ENCODE assay signal across 16 cellular contexts in the genomic region with DNA sequence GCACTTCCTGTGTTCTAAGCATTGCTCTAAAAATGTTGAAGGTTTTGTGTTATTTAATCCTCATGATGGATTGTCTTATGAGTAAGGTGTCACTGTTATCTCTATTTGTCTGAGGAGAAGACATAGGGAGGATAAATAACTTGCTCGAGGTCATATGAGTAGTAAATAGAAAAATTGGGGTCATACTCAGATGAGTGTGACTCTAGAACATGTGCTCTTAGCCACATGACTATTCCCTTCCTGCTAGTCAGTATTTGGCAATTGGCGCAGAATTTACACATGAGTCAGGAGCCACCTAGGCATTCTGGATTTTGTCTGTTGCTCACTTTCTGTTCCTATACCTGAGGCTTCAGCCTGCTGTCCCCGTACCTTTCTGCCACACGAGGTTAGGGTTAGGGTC.
DNase-seq lines count a peak whose midpoint lies in the region; ATAC-seq and TF ChIP-seq lines count a peak whose summit lies in the region.
"Had no signal": no experiment of that assay in that cellular context is flagged by ENCODE, and none has a peak within 500 bp of the region (broad histone marks: within the 10 kb centered on the region; RNA-seq: fewer than 3 reads in every experiment).

No MANE protein-coding gene starts in this region.

- no peak for TF ChIP-seq POLR2A in ovary (IDR thresholded peaks at IDR 0.05)

- TF ChIP-seq EP300 in ovary (IDR thresholded peaks at IDR 0.05), result no peak

- DNase-seq in NCI-H226, result peak; percentile 89
- DNase-seq in mammary epithelial cell, result peak; percentile 54
- peak; percentile 48 for DNase-seq in fibroblast of pulmonary artery (ENCODE audit: low read depth)
- peak; percentile 6 to 38 for DNase-seq in trophoblast cell
- DNase-seq in stimulated activated CD8-positive, alpha-beta memory T cell treated with anti-CD3 and anti-CD28 coated beads, Interleukin-4, amount 100 ng/mL, for 48 hours, result no peak
- DNase-seq in ovary, result no peak
- DNase-seq: BE2C; CD4-positive, alpha-beta memory T cell; DND-41; GDM1; HFFc6; Kasumi-1; NCI-H1436; NCI-H2029 treated with DMSO at 0.1 percent for 48 hours had no signal

- H4K20me1 ChIP-seq in mammary epithelial cell (ENCODE audit: insufficient read depth, low read length), result no peaks in the 10 kb centered on the region

- no peak overlapping the region for H4K12ac ChIP-seq in trophoblast cell (ENCODE audit: low read depth, low read length)

- H3K27ac ChIP-seq in mammary epithelial cell (ENCODE audit: insufficient read depth, low read depth, low read length) (no peak overlapping the region), trophoblast cell (ENCODE audit: low read depth, low read length) (no peak overlapping the region), ovary (no peak overlapping the region)
- H3K27ac ChIP-seq: SK-N-MC had no signal

- no peak overlapping the region for H2BK5ac ChIP-seq in trophoblast cell (ENCODE audit: low read depth, low read length, poor library complexity)

- peaks cover 5% of the 10 kb centered on the region for H3K4me1 ChIP-seq in mammary epithelial cell (ENCODE audit: insufficient read depth, low read length)
- no peaks in the 10 kb centered on the region for H3K4me1 ChIP-seq in trophoblast cell (ENCODE audit: control insufficient read depth in 1 of 2, insufficient read depth in 2 of 2, low read length in 2 of 2)
- H3K4me1 ChIP-seq in ovary (ENCODE audit: insufficient read depth), result no peaks in the 10 kb centered on the region
- H3K4me1 ChIP-seq: BE2C had no signal

- no peak overlapping the region for H2AK5ac ChIP-seq in trophoblast cell (ENCODE audit: low read length)

- H4K8ac ChIP-seq in trophoblast cell (ENCODE audit: low read depth, low read length), result no peak overlapping the region

- no peaks in the 10 kb centered on the region for H3K36me3 ChIP-seq in mammary epithelial cell (ENCODE audit: insufficient read depth, low read length)
- H3K36me3 ChIP-seq in trophoblast cell (ENCODE audit: control insufficient read depth in 1 of 2, insufficient read depth in 2 of 2, low read length in 2 of 2), result no peaks in the 10 kb centered on the region
- no peaks in the 10 kb centered on the region for H3K36me3 ChIP-seq in ovary
- H3K36me3 ChIP-seq: BE2C had no signal

- H3K4me3 ChIP-seq in mammary epithelial cell (replicated peaks in 1 of 3; ENCODE audit: insufficient read depth in 1 of 3, low read depth in 2 of 3, low read length in 3 of 3), result no peak overlapping the region
- H3K4me3 ChIP-seq in fibroblast of pulmonary artery (replicated peaks; ENCODE audit: low read depth, low read length), result no peak overlapping the region
- no peak overlapping the region for H3K4me3 ChIP-seq in trophoblast cell (ENCODE audit: low read depth, low read length)
- H3K4me3 ChIP-seq in ovary, result no peak overlapping the region
- H3K4me3 ChIP-seq: SK-N-MC had no signal

- H3K27me3 ChIP-seq in mammary epithelial cell (ENCODE audit: insufficient read depth, low read length) (no peaks in the 10 kb centered on the region), trophoblast cell (ENCODE audit: insufficient read depth, low read length) (no peaks in the 10 kb centered on the region), ovary (no peaks in the 10 kb centered on the region)
- H3K27me3 ChIP-seq: BE2C had no signal

- intact Hi-C loops in mammary epithelial cell (cut with micrococcal nuclease), result no loop called here
- intact Hi-C loops in ovary (cut with DNase I), result no loop called here

- in situ Hi-C loops in mammary epithelial cell (cut with MboI; ENCODE audit: low sequenced_read_pairs in 2 of 2), result no loop called here

- no peak overlapping the region for H4K91ac ChIP-seq in trophoblast cell (ENCODE audit: low read depth, low read length)

- no peaks in the 10 kb centered on the region for H3K9me3 ChIP-seq in mammary epithelial cell (replicated peaks; ENCODE audit: insufficient read depth, low read length)
- no peaks in the 10 kb centered on the region for H3K9me3 ChIP-seq in trophoblast cell (ENCODE audit: insufficient read depth, low read depth, low read length)
- no peaks in the 10 kb centered on the region for H3K9me3 ChIP-seq in ovary
- H3K9me3 ChIP-seq: BE2C had no signal

- H3K4me2 ChIP-seq in mammary epithelial cell (ENCODE audit: insufficient read depth, low read depth, low read length) (no peak overlapping the region), trophoblast cell (ENCODE audit: low read length) (no peak overlapping the region)

- no peak overlapping the region for H3K18ac ChIP-seq in trophoblast cell (ENCODE audit: low read length)

- WGBS in mammary epithelial cell (ENCODE audit: low coverage, missing lambda C conversion rate), result 98% methylated on average over 4 of the region's 4 CpGs
- no CpG with 5 or more reads among the region's 4 CpGs for WGBS in trophoblast cell (ENCODE audit: extremely low coverage, insufficient coverage, insufficient read length)
- 81 to 85% (median 82%) methylated on average over 4 of the region's 4 CpGs for WGBS in ovary, 3 donors

- dilution Hi-C loops in mammary epithelial cell (cut with HindIII; ENCODE audit: low sequenced_read_pairs), result loop anchor here (10.0 kb wide), 1 partner anchor 46 kb away; no protein-coding TSS in a partner anchor

- no peak overlapping the region for H2BK120ac ChIP-seq in trophoblast cell (ENCODE audit: insufficient read depth, low read length, poor library complexity)

- H3K79me1 ChIP-seq in trophoblast cell (ENCODE audit: low read length), result no peaks in the 10 kb centered on the region

- H3K4ac ChIP-seq in trophoblast cell (ENCODE audit: low read depth, low read length), result no peak overlapping the region

- BruUV-seq in mammary epithelial cell (replicated peaks; lab: Mats Ljungman, UMichigan), result no TSS peak

- TF ChIP-seq CTCF in mammary epithelial cell (conservative IDR thresholded peaks at IDR 0.05 in 1 of 2, IDR thresholded peaks at IDR 0.05 in 1 of 2; ENCODE audit: extremely low read depth in 1 of 2, insufficient read depth in 1 of 2, low read depth in 1 of 2, low read length in 2 of 2), result no peak
- no peak for TF ChIP-seq CTCF in fibroblast of pulmonary artery (IDR thresholded peaks at IDR 0.05; ENCODE audit: low read length, missing control alignments)
- TF ChIP-seq CTCF in ovary (IDR thresholded peaks at IDR 0.05), result no peak

- no peak overlapping the region for H2AFZ ChIP-seq in mammary epithelial cell (ENCODE audit: low read depth, low read length)
- no peak overlapping the region for H2AFZ ChIP-seq in trophoblast cell (ENCODE audit: insufficient read depth, low read length, poor library complexity)

- H3K9ac ChIP-seq in mammary epithelial cell (ENCODE audit: insufficient read depth, low read length) (no peak overlapping the region), trophoblast cell (ENCODE audit: low read length) (no peak overlapping the region)

- H3K23ac ChIP-seq in trophoblast cell (ENCODE audit: low read length), result no peak overlapping the region

- H3K79me2 ChIP-seq in mammary epithelial cell (ENCODE audit: insufficient read depth, low read length), result no peaks in the 10 kb centered on the region
- no peaks in the 10 kb centered on the region for H3K79me2 ChIP-seq in trophoblast cell (ENCODE audit: control insufficient read depth, insufficient read depth, low read length, poor library complexity)

- ATAC-seq in activated CD4-positive, CD25-positive, alpha-beta regulatory T cell treated with anti-CD3 and anti-CD28 coated beads, Interleukin-2, amount 50 U/mL, for 24 hours, result no peak

- no peak overlapping the region for H2BK12ac ChIP-seq in trophoblast cell (ENCODE audit: low read length)

- CTCF ChIA-PET in mammary epithelial cell (lab: Charles Lee; ENCODE audit: low non-redundant PET), result no interaction called here

- no peak overlapping the region for H3K14ac ChIP-seq in trophoblast cell (ENCODE audit: low read length)

Comparison
In these comparisons a context has a peak if more than half of its experiments do, and no peak if none do; other contexts are left out.
1. DNase-seq: peak in NCI-H226 (single experiment), mammary epithelial cell (single experiment), fibroblast of pulmonary artery (single experiment) and trophoblast cell (2 of 2); none in stimulated activated CD8-positive, alpha-beta memory T cell treated with anti-CD3 and anti-CD28 coated beads, Interleukin-4, amount 100 ng/mL, for 48 hours (single experiment) and ovary (0 of 5).